Comparison of ENCODE assay signal across 8 cellular contexts in genomic region chr1:31295874-31296485, GRCh38. TPM values are rescaled to one million over a fixed set of nuclear protein-coding genes. Genes with fewer than 3 reads are reported as not detected.
DNase-seq lines count a peak whose midpoint lies in the region; ATAC-seq and TF ChIP-seq lines count a peak whose summit lies in the region.

No MANE protein-coding gene starts in this region.

- peaks cover 3% of the 10 kb centered on the region for H3K27me3 Mint-ChIP-seq in GM23338 (ENCODE audit: insufficient read depth, low read depth, poor library complexity)
- H3K27me3 Mint-ChIP-seq in chondrocyte (ENCODE audit: low read depth) = no peaks in the 10 kb centered on the region

- H3K27ac Mint-ChIP-seq in GM23338 = no peak overlapping the region
- no peak overlapping the region for H3K27ac Mint-ChIP-seq in chondrocyte (ENCODE audit: unreplicated experiment)

- peak overlapping the region; percentile 86 for H3K4me2 ChIP-seq in GM23338

- H3K36me3 Mint-ChIP-seq in GM23338 (ENCODE audit: low read depth) (peaks cover 43% of the 10 kb centered on the region), chondrocyte (ENCODE audit: low read depth) (peaks cover 13% of the 10 kb centered on the region)

- peak overlapping the region; percentile 85 for H3K4me3 ChIP-seq in GM23338
- H3K4me3 ChIP-seq in WI38 (ENCODE audit: low read depth, low read length) = peak overlapping the region; percentile 97
- H3K4me3 ChIP-seq in iPS-18a (ENCODE audit: low read length) = peak overlapping the region; percentile 91
- H3K4me3 ChIP-seq in subcutaneous abdominal adipose tissue (ENCODE audit: low read depth in 1 of 5, low read length in 5 of 5) = peak overlapping the region; percentile 77 to 100 (median 98)

- peaks cover 34% of the 10 kb centered on the region for H3K36me3 ChIP-seq in GM23338 (ENCODE audit: insufficient read depth)
- peaks cover 27% of the 10 kb centered on the region for H3K36me3 ChIP-seq in iPS-18a (ENCODE audit: control insufficient read depth, low read depth, low read length)
- H3K36me3 ChIP-seq in subcutaneous abdominal adipose tissue (ENCODE audit: control insufficient read depth in 5 of 5, insufficient read depth in 5 of 5, low read length in 5 of 5) = peaks cover 12 to 30% (median 22%) of the 10 kb centered on the region in 5 donors

- DNase-seq in GM23338 (ENCODE audit: low spot score) (no peak), chondrocyte (ENCODE audit: low spot score) (no peak), SKM-1 (lab: John Stamatoyannopoulos, UW; ENCODE audit: unreplicated experiment) (no peak)
- no peak for DNase-seq in activated CD4-positive, CD25-positive, alpha-beta regulatory T cell treated with anti-CD3 and anti-CD28 coated beads, Interleukin-2, amount 50 U/mL, for 72 hours

- H3K4me3 Mint-ChIP-seq in GM23338 = no peak overlapping the region
- no peak overlapping the region for H3K4me3 Mint-ChIP-seq in chondrocyte (ENCODE audit: unreplicated experiment)

- peaks cover 4% of the 10 kb centered on the region for H3K4me1 ChIP-seq in GM23338 (ENCODE audit: insufficient read depth)
- H3K4me1 ChIP-seq in iPS-18a (ENCODE audit: control insufficient read depth, low read depth, low read length) = peaks cover 6% of the 10 kb centered on the region
- peaks cover 9 to 31% (median 25%) of the 10 kb centered on the region in 5 donors for H3K4me1 ChIP-seq in subcutaneous abdominal adipose tissue (ENCODE audit: control insufficient read depth in 5 of 5, insufficient read depth in 5 of 5, low read length in 5 of 5)

- H3K79me2 ChIP-seq in GM23338 (replicated peaks; ENCODE audit: insufficient read depth) = peaks cover 86% of the 10 kb centered on the region

- H3K9ac ChIP-seq in iPS-18a (ENCODE audit: low read length) (peak overlapping the region; percentile 98), subcutaneous abdominal adipose tissue (ENCODE audit: low read length in 5 of 5) (peak overlapping the region; percentile 83 to 99 (median 93))

- H3K27me3 ChIP-seq in GM23338 (ENCODE audit: insufficient read depth) (no peaks in the 10 kb centered on the region), iPS-18a (ENCODE audit: control insufficient read depth, insufficient read depth, low read length) (no peaks in the 10 kb centered on the region), subcutaneous abdominal adipose tissue (ENCODE audit: control insufficient read depth in 5 of 5, insufficient read depth in 4 of 5, low read length in 5 of 5) (no peaks in the 10 kb centered on the region)

- H3F3A ChIP-seq in GM23338 (replicated peaks; ENCODE audit: low read depth) = peaks cover 14% of the 10 kb centered on the region; the same call in 1 of the 2 replicates

- no peak for TF ChIP-seq CTCF in GM23338 (conservative IDR thresholded peaks at IDR 0.05; ENCODE audit: low read depth in 2 of 2)
- no peak for TF ChIP-seq CTCF in WI38 (IDR thresholded peaks at IDR 0.05; ENCODE audit: low read depth, low read length)
- TF ChIP-seq CTCF in chondrocyte (IDR thresholded peaks at IDR 0.05) = no peak

- H3K9me3 Mint-ChIP-seq in GM23338 = no peaks in the 10 kb centered on the region
- H3K9me3 Mint-ChIP-seq in chondrocyte (ENCODE audit: low read depth) = no peaks in the 10 kb centered on the region

- peaks cover 32% of the 10 kb centered on the region for H4K20me1 ChIP-seq in GM23338 (replicated peaks; ENCODE audit: insufficient read depth)

- H3K27ac ChIP-seq in GM23338 (ENCODE audit: low read depth) (peak overlapping the region; percentile 23), iPS-18a (ENCODE audit: low read length) (peak overlapping the region; percentile 91), subcutaneous abdominal adipose tissue (ENCODE audit: low read depth, low read length) (peak overlapping the region; percentile 88)

- ATAC-seq in GM23338 (no peak), HG02973 (IDR thresholded peaks at IDR 0.05; ENCODE audit: unreplicated experiment) (no peak)

- H3K9me3 ChIP-seq in iPS-18a (ENCODE audit: control insufficient read depth, low read depth, low read length) (no peaks in the 10 kb centered on the region), subcutaneous abdominal adipose tissue (ENCODE audit: control insufficient read depth in 5 of 5, low read length in 5 of 5) (no peaks in the 10 kb centered on the region)

- H3K4me1 Mint-ChIP-seq in GM23338 (peaks cover 13% of the 10 kb centered on the region), chondrocyte (ENCODE audit: low read depth) (peaks cover 20% of the 10 kb centered on the region)

- no peaks in the 10 kb centered on the region for H3K9me2 ChIP-seq in GM23338 (ENCODE audit: insufficient read depth)

- 0 out of 2 replicates have a peak overlapping the region, but pooled peaks have one; percentile 3 for H2AFZ ChIP-seq in GM23338

TF ChIP-seq in GM23338, 12 proteins besides CTCF, POLR2A, EP300 and RAD21 (continues in another document):
- no peak for TF ChIP-seq ZNF331 (CRISPR knock-in tag; IDR thresholded peaks at IDR 0.05; ENCODE audit: low read depth)
- TF ChIP-seq POLR2AphosphoS5 (IDR thresholded peaks at IDR 0.05; ENCODE audit: low read depth) = no peak
- TF ChIP-seq, protein P1, sequence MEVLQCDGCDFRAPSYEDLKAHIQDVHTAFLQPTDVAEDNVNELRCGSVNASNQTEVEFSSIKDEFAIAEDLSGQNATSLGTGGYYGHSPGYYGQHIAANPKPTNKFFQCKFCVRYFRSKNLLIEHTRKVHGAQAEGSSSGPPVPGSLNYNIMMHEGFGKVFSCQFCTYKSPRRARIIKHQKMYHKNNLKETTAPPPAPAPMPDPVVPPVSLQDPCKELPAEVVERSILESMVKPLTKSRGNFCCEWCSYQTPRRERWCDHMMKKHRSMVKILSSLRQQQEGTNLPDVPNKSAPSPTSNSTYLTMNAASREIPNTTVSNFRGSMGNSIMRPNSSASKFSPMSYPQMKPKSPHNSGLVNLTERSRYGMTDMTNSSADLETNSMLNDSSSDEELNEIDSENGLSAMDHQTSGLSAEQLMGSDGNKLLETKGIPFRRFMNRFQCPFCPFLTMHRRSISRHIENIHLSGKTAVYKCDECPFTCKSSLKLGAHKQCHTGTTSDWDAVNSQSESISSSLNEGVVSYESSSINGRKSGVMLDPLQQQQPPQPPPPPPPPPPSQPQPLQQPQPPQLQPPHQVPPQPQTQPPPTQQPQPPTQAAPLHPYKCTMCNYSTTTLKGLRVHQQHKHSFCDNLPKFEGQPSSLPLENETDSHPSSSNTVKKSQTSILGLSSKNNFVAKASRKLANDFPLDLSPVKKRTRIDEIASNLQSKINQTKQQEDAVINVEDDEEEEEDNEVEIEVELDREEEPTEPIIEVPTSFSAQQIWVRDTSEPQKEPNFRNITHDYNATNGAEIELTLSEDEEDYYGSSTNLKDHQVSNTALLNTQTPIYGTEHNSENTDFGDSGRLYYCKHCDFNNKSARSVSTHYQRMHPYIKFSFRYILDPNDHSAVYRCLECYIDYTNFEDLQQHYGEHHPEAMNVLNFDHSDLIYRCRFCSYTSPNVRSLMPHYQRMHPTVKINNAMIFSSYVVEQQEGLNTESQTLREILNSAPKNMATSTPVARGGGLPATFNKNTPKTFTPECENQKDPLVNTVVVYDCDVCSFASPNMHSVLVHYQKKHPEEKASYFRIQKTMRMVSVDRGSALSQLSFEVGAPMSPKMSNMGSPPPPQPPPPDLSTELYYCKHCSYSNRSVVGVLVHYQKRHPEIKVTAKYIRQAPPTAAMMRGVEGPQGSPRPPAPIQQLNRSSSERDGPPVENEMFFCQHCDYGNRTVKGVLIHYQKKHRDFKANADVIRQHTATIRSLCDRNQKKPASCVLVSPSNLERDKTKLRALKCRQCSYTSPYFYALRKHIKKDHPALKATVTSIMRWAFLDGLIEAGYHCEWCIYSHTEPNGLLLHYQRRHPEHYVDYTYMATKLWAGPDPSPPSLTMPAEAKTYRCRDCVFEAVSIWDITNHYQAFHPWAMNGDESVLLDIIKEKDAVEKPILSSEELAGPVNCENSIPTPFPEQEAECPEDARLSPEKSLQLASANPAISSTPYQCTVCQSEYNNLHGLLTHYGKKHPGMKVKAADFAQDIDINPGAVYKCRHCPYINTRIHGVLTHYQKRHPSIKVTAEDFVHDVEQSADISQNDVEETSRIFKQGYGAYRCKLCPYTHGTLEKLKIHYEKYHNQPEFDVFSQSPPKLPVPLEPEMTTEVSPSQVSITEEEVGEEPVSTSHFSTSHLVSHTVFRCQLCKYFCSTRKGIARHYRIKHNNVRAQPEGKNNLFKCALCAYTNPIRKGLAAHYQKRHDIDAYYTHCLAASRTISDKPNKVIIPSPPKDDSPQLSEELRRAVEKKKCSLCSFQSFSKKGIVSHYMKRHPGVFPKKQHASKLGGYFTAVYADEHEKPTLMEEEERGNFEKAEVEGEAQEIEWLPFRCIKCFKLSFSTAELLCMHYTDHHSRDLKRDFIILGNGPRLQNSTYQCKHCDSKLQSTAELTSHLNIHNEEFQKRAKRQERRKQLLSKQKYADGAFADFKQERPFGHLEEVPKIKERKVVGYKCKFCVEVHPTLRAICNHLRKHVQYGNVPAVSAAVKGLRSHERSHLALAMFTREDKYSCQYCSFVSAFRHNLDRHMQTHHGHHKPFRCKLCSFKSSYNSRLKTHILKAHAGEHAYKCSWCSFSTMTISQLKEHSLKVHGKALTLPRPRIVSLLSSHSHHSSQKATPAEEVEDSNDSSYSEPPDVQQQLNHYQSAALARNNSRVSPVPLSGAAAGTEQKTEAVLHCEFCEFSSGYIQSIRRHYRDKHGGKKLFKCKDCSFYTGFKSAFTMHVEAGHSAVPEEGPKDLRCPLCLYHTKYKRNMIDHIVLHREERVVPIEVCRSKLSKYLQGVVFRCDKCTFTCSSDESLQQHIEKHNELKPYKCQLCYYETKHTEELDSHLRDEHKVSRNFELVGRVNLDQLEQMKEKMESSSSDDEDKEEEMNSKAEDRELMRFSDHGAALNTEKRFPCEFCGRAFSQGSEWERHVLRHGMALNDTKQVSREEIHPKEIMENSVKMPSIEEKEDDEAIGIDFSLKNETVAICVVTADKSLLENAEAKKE (CRISPR knock-in tag; IDR thresholded peaks at IDR 0.05) = no peak

RNA-seq across cellular contexts. Expression of gene SNRNP40, which starts 0.6 kb away (rescaled TPM):
- 117 and 135 TPM in 2 replicates for total RNA-seq in GM23338 (2014; rRNA removed; shearing (Covaris generic))
- polyA plus RNA-seq in GM23338 (2016; fragmentation: Nextera tagmentation; extraction: Ambion mirVana) = 84.3 and 90.0 TPM in 2 replicates
- total RNA-seq in chondrocyte = 32.3 to 39.0 TPM (median 34.3 TPM) in 3 replicates

RNA-seq across cellular contexts. Expression of gene ZCCHC17, which starts 0.9 kb away (rescaled TPM):
- 40.1 and 43.7 TPM in 2 replicates for total RNA-seq in GM23338 (2014; rRNA removed; shearing (Covaris generic))
- polyA plus RNA-seq in GM23338 (2016; fragmentation: Nextera tagmentation; extraction: Ambion mirVana) = 125 and 134 TPM in 2 replicates
- total RNA-seq in chondrocyte = 31.1 to 34.6 TPM (median 34.5 TPM) in 3 replicates

RNA-seq across cellular contexts. Expression of gene NKAIN1, which starts 56.3 kb away (rescaled TPM):
- total RNA-seq in GM23338 (2014; rRNA removed; shearing (Covaris generic)) = 38.4 and 56.7 TPM in 2 replicates
- 14.7 and 18.1 TPM in 2 replicates for polyA plus RNA-seq in GM23338 (2016; fragmentation: Nextera tagmentation; extraction: Ambion mirVana)
- total RNA-seq in chondrocyte = 2.9 to 3.8 TPM (median 3.5 TPM) in 3 replicates

Comparison
In these comparisons a context has a peak if more than half of its experiments do, and no peak if none do; other contexts are left out.
1. H3K27ac ChIP-seq: peak in every context shown above with its lines; median percentile 91 in iPS-18a; 88 in subcutaneous abdominal adipose tissue; 23 in GM23338.